2 cellular contexts compared by ENCODE assay signal in the genomic region with DNA sequence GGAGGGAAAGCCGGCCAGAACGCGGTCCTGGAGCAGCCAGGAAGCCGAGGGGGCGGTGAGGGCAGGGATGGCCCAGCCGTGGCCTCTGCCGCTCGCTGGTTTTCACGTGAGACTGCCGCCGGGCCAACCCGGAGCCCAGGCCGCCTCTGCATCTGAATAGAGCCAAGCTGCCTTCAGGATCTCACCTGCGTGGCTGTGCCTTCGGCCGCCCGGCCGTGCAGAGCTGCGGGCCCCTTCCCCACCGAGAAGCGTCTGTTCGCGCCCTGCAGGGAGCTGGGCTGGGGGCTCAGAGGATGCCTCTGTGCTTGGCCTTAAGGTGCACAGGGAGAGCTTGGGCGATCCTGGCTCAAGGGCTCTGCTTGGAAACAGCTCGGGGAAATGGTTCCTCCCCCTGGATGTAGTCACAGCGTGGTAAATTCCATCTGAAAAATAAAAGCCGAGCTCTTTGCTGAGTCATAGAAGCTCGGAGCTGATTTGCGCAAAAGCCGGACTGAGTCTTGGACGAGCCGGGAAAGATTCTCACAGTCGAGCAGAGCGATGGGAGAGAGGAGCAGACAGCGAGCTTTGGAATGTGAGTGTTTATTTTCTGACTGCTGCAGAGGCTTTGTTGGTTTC.
TF ChIP-seq lines count a peak whose summit lies in the region.

A gene (plus strand): TSS at position 456 of the 615 bp plus-strand sequence. CDS start 38,863 bp downstream, outside the sequence.

TF ChIP-seq in GM23338, 12 proteins besides CTCF, POLR2A, EP300 and RAD21 (continued from another document and continues in another):
- TF ChIP-seq, protein P1, sequence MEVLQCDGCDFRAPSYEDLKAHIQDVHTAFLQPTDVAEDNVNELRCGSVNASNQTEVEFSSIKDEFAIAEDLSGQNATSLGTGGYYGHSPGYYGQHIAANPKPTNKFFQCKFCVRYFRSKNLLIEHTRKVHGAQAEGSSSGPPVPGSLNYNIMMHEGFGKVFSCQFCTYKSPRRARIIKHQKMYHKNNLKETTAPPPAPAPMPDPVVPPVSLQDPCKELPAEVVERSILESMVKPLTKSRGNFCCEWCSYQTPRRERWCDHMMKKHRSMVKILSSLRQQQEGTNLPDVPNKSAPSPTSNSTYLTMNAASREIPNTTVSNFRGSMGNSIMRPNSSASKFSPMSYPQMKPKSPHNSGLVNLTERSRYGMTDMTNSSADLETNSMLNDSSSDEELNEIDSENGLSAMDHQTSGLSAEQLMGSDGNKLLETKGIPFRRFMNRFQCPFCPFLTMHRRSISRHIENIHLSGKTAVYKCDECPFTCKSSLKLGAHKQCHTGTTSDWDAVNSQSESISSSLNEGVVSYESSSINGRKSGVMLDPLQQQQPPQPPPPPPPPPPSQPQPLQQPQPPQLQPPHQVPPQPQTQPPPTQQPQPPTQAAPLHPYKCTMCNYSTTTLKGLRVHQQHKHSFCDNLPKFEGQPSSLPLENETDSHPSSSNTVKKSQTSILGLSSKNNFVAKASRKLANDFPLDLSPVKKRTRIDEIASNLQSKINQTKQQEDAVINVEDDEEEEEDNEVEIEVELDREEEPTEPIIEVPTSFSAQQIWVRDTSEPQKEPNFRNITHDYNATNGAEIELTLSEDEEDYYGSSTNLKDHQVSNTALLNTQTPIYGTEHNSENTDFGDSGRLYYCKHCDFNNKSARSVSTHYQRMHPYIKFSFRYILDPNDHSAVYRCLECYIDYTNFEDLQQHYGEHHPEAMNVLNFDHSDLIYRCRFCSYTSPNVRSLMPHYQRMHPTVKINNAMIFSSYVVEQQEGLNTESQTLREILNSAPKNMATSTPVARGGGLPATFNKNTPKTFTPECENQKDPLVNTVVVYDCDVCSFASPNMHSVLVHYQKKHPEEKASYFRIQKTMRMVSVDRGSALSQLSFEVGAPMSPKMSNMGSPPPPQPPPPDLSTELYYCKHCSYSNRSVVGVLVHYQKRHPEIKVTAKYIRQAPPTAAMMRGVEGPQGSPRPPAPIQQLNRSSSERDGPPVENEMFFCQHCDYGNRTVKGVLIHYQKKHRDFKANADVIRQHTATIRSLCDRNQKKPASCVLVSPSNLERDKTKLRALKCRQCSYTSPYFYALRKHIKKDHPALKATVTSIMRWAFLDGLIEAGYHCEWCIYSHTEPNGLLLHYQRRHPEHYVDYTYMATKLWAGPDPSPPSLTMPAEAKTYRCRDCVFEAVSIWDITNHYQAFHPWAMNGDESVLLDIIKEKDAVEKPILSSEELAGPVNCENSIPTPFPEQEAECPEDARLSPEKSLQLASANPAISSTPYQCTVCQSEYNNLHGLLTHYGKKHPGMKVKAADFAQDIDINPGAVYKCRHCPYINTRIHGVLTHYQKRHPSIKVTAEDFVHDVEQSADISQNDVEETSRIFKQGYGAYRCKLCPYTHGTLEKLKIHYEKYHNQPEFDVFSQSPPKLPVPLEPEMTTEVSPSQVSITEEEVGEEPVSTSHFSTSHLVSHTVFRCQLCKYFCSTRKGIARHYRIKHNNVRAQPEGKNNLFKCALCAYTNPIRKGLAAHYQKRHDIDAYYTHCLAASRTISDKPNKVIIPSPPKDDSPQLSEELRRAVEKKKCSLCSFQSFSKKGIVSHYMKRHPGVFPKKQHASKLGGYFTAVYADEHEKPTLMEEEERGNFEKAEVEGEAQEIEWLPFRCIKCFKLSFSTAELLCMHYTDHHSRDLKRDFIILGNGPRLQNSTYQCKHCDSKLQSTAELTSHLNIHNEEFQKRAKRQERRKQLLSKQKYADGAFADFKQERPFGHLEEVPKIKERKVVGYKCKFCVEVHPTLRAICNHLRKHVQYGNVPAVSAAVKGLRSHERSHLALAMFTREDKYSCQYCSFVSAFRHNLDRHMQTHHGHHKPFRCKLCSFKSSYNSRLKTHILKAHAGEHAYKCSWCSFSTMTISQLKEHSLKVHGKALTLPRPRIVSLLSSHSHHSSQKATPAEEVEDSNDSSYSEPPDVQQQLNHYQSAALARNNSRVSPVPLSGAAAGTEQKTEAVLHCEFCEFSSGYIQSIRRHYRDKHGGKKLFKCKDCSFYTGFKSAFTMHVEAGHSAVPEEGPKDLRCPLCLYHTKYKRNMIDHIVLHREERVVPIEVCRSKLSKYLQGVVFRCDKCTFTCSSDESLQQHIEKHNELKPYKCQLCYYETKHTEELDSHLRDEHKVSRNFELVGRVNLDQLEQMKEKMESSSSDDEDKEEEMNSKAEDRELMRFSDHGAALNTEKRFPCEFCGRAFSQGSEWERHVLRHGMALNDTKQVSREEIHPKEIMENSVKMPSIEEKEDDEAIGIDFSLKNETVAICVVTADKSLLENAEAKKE (CRISPR knock-in tag; IDR thresholded peaks at IDR 0.05), result no peak
- TF ChIP-seq ZNF331 (CRISPR knock-in tag; IDR thresholded peaks at IDR 0.05; ENCODE audit: low read depth) (no peak), EZH2 (IDR thresholded peaks at IDR 0.05; ENCODE audit: low read depth, unreplicated experiment) (no peak), JUNB (IDR thresholded peaks at IDR 0.05; ENCODE audit: unreplicated experiment) (no peak), CREB1 (CRISPR knock-in tag; IDR thresholded peaks at IDR 0.05; ENCODE audit: low read depth) (no peak), EZH2phosphoT487 (IDR thresholded peaks at IDR 0.05; ENCODE audit: unreplicated experiment) (no peak)
- TF ChIP-seq, protein P2, sequence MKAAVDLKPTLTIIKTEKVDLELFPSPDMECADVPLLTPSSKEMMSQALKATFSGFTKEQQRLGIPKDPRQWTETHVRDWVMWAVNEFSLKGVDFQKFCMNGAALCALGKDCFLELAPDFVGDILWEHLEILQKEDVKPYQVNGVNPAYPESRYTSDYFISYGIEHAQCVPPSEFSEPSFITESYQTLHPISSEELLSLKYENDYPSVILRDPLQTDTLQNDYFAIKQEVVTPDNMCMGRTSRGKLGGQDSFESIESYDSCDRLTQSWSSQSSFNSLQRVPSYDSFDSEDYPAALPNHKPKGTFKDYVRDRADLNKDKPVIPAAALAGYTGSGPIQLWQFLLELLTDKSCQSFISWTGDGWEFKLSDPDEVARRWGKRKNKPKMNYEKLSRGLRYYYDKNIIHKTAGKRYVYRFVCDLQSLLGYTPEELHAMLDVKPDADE (IDR thresholded peaks at IDR 0.05), result no peak
- TF ChIP-seq, protein P3, sequence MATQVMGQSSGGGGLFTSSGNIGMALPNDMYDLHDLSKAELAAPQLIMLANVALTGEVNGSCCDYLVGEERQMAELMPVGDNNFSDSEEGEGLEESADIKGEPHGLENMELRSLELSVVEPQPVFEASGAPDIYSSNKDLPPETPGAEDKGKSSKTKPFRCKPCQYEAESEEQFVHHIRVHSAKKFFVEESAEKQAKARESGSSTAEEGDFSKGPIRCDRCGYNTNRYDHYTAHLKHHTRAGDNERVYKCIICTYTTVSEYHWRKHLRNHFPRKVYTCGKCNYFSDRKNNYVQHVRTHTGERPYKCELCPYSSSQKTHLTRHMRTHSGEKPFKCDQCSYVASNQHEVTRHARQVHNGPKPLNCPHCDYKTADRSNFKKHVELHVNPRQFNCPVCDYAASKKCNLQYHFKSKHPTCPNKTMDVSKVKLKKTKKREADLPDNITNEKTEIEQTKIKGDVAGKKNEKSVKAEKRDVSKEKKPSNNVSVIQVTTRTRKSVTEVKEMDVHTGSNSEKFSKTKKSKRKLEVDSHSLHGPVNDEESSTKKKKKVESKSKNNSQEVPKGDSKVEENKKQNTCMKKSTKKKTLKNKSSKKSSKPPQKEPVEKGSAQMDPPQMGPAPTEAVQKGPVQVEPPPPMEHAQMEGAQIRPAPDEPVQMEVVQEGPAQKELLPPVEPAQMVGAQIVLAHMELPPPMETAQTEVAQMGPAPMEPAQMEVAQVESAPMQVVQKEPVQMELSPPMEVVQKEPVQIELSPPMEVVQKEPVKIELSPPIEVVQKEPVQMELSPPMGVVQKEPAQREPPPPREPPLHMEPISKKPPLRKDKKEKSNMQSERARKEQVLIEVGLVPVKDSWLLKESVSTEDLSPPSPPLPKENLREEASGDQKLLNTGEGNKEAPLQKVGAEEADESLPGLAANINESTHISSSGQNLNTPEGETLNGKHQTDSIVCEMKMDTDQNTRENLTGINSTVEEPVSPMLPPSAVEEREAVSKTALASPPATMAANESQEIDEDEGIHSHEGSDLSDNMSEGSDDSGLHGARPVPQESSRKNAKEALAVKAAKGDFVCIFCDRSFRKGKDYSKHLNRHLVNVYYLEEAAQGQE (IDR thresholded peaks at IDR 0.05; ENCODE audit: unreplicated experiment), result no peak

TF ChIP-seq in SK-N-SH, 30 proteins besides CTCF, POLR2A, EP300 and RAD21:
- TF ChIP-seq, protein P3 (IDR thresholded peaks at IDR 0.05; ENCODE audit: low read depth, low read length), result no peak
- TF ChIP-seq FOSL2 (IDR thresholded peaks at IDR 0.05; ENCODE audit: borderline replicate concordance, low read depth) (no peak), TAF1 (IDR thresholded peaks at IDR 0.05; ENCODE audit: borderline replicate concordance, low read depth, low read length) (no peak), GATA2 (CRISPR knock-in tag; IDR thresholded peaks at IDR 0.05) (no peak), CHD2 (IDR thresholded peaks at IDR 0.05; ENCODE audit: low read length, partially characterized antibody) (no peak), NRF1 (IDR thresholded peaks at IDR 0.05; ENCODE audit: low read depth, low read length) (no peak), SMC3 (IDR thresholded peaks at IDR 0.05; ENCODE audit: low read depth, low read length) (no peak), SIN3A (IDR thresholded peaks at IDR 0.05; ENCODE audit: borderline replicate concordance, low read depth, low read length) (no peak), TEAD4 (IDR thresholded peaks at IDR 0.05; ENCODE audit: borderline replicate concordance, insufficient read depth) (no peak), RXRA (IDR thresholded peaks at IDR 0.05; ENCODE audit: borderline replicate concordance, low read depth) (no peak), TCF12 (IDR thresholded peaks at IDR 0.05) (no peak)
- TF ChIP-seq, protein P4, sequence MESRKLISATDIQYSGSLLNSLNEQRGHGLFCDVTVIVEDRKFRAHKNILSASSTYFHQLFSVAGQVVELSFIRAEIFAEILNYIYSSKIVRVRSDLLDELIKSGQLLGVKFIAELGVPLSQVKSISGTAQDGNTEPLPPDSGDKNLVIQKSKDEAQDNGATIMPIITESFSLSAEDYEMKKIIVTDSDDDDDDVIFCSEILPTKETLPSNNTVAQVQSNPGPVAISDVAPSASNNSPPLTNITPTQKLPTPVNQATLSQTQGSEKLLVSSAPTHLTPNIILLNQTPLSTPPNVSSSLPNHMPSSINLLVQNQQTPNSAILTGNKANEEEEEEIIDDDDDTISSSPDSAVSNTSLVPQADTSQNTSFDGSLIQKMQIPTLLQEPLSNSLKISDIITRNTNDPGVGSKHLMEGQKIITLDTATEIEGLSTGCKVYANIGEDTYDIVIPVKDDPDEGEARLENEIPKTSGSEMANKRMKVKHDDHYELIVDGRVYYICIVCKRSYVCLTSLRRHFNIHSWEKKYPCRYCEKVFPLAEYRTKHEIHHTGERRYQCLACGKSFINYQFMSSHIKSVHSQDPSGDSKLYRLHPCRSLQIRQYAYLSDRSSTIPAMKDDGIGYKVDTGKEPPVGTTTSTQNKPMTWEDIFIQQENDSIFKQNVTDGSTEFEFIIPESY (IDR thresholded peaks at IDR 0.05; ENCODE audit: borderline replicate concordance, low read depth), result no peak
